8 cellular contexts compared by ENCODE assay signal in genomic region chr22:41589260-41589600, GRCh38. TPM values are rescaled to one million over a fixed set of nuclear protein-coding genes. Genes with fewer than 3 reads are reported as not detected.
DNase-seq lines count a peak whose midpoint lies in the region; TF ChIP-seq lines count a peak whose summit lies in the region.

No MANE protein-coding gene starts in this region.

- H3K4me1 ChIP-seq in ascending aorta, result peaks cover 0 to 9% of the 10 kb centered on the region in 2 donors

- H3K27me3 Mint-ChIP-seq in activated naive CD4-positive, alpha-beta T cell treated with anti-CD3 and anti-CD28 coated beads for 36 hours (ENCODE audit: low read depth), result no peaks in the 10 kb centered on the region

- H3K27me3 ChIP-seq in ascending aorta, result no peaks in the 10 kb centered on the region

- H3K9me3 ChIP-seq in ascending aorta, result no peaks in the 10 kb centered on the region
- H3K9me3 ChIP-seq in iPS-18c (ENCODE audit: control insufficient read depth, insufficient read depth, low read length), result no peaks in the 10 kb centered on the region

- peak; percentile 23 for DNase-seq in activated naive CD4-positive, alpha-beta T cell treated with anti-CD3 and anti-CD28 coated beads for 36 hours
- no peak for DNase-seq in activated naive CD4-positive, alpha-beta T cell (lab: John Stamatoyannopoulos, UW)
- peak; percentile 29 for DNase-seq in HuH-7 (ENCODE audit: low spot score)
- no peak for DNase-seq in ascending aorta (ENCODE audit: low spot score in 2 of 2)
- DNase-seq in stimulated activated CD8-positive, alpha-beta memory T cell treated with anti-CD3 and anti-CD28 coated beads, Interleukin-15, amount 100 ng/mL, for 1 hour (ENCODE audit: low read depth), result peak; percentile 1
- no peak for DNase-seq in cerebellar nuclear complex (lab: John Stamatoyannopoulos, UW)
- DNase-seq in NCI-H2107 treated with DMSO at 0.1 percent for 48 hours (lab: John Stamatoyannopoulos, UW; ENCODE audit: unreplicated experiment), result no peak

- peak overlapping the region; percentile 93 for H3K4me3 Mint-ChIP-seq in activated naive CD4-positive, alpha-beta T cell treated with anti-CD3 and anti-CD28 coated beads for 36 hours

- H3K9me3 Mint-ChIP-seq in activated naive CD4-positive, alpha-beta T cell treated with anti-CD3 and anti-CD28 coated beads for 36 hours, result no peaks in the 10 kb centered on the region

- H3K36me3 ChIP-seq in ascending aorta, result peaks cover under 1 to 15% of the 10 kb centered on the region in 2 donors

- peak overlapping the region; percentile 80 for H3K27ac Mint-ChIP-seq in activated naive CD4-positive, alpha-beta T cell treated with anti-CD3 and anti-CD28 coated beads for 36 hours

- peaks cover 12% of the 10 kb centered on the region for H3K4me1 Mint-ChIP-seq in activated naive CD4-positive, alpha-beta T cell treated with anti-CD3 and anti-CD28 coated beads for 36 hours (ENCODE audit: low read depth)

- CTCF ChIA-PET in activated naive CD4-positive, alpha-beta T cell treated with anti-CD3 and anti-CD28 coated beads for 36 hours (lab: Charles Lee), result interaction anchor here (0.5 to 1.5 kb wide), 4 partner anchors 26 to 46 kb away, joined by 3 to 7 read pairs (median 4); partner anchors contain the start of gene POLR3H

- peak overlapping the region; percentile 79 to 100 for H3K4me3 ChIP-seq in ascending aorta
- peak overlapping the region; percentile 86 for H3K4me3 ChIP-seq in iPS-18c (ENCODE audit: insufficient read depth, low read depth, low read length)

- TF ChIP-seq CTCF in ascending aorta (IDR thresholded peaks at IDR 0.05), result no peak

- intact Hi-C loops in activated naive CD4-positive, alpha-beta T cell treated with anti-CD3 and anti-CD28 coated beads for 36 hours (cut with micrococcal nuclease), result loop anchor here (1.0 kb wide), 4 partner anchors 32 to 638 kb away; partner anchors contain the start of genes DESI1, POLR3H, RANGAP1 and RBX1
- intact Hi-C loops in ascending aorta (cut with DNase I), result loop anchor here (1.0 kb wide), 2 partner anchors 32 to 45 kb away; partner anchors contain the start of genes DESI1, POLR3H and XRCC6

- H3K36me3 Mint-ChIP-seq in activated naive CD4-positive, alpha-beta T cell treated with anti-CD3 and anti-CD28 coated beads for 36 hours (ENCODE audit: low read depth), result peaks cover 4% of the 10 kb centered on the region

- peak overlapping the region; percentile 62 to 90 for H3K27ac ChIP-seq in ascending aorta

RNA-seq across cellular contexts. Expression of gene PMM1, which starts 0.4 kb away (rescaled TPM):
- 10 to 100 TPM; 35.3 to 35.6 TPM for total RNA-seq in activated naive CD4-positive, alpha-beta T cell treated with anti-CD3 and anti-CD28 coated beads for 36 hours
- 12.5 TPM for total RNA-seq in ascending aorta

RNA-seq across cellular contexts. Expression of gene CSDC2, which starts 28.4 kb away (rescaled TPM):
- total RNA-seq in activated naive CD4-positive, alpha-beta T cell treated with anti-CD3 and anti-CD28 coated beads for 36 hours, result not detected
- total RNA-seq in ascending aorta, result 119 TPM

RNA-seq across cellular contexts. Expression of gene DESI1, which starts 31.6 kb away (rescaled TPM):
- total RNA-seq in activated naive CD4-positive, alpha-beta T cell treated with anti-CD3 and anti-CD28 coated beads for 36 hours, result 10 to 100 TPM; 57.3 to 64.8 TPM
- total RNA-seq in ascending aorta, result 28.4 TPM

RNA-seq across cellular contexts. Expression of gene XRCC6, which starts 31.9 kb away (rescaled TPM):
- total RNA-seq in activated naive CD4-positive, alpha-beta T cell treated with anti-CD3 and anti-CD28 coated beads for 36 hours, result 100 to 1,000 TPM; 424 to 436 TPM
- total RNA-seq in ascending aorta, result 89.7 TPM

RNA-seq across cellular contexts. Expression of gene POLR3H, which starts 45.0 kb away (rescaled TPM):
- 10 to 100 TPM; 14.8 to 17.6 TPM for total RNA-seq in activated naive CD4-positive, alpha-beta T cell treated with anti-CD3 and anti-CD28 coated beads for 36 hours
- 34.7 TPM for total RNA-seq in ascending aorta

Comparison
In these comparisons a context has a peak if more than half of its experiments do, and no peak if none do; other contexts are left out.
1. DNase-seq: peak in activated naive CD4-positive, alpha-beta T cell treated with anti-CD3 and anti-CD28 coated beads for 36 hours (single experiment), HuH-7 (single experiment) and stimulated activated CD8-positive, alpha-beta memory T cell treated with anti-CD3 and anti-CD28 coated beads, Interleukin-15, amount 100 ng/mL, for 1 hour (single experiment); none in activated naive CD4-positive, alpha-beta T cell (0 of 4), ascending aorta (0 of 2), cerebellar nuclear complex (0 of 2) and NCI-H2107 treated with DMSO at 0.1 percent for 48 hours (single experiment).
2. RNA of gene CSDC2, which starts 28.4 kb away (total RNA-seq): 119 TPM in ascending aorta (single experiment); not detected in activated naive CD4-positive, alpha-beta T cell treated with anti-CD3 and anti-CD28 coated beads for 36 hours; every median in the first group is over 100 times any median in the second.